Comparison of ENCODE assay signal across 1 cellular context in the genomic region with DNA sequence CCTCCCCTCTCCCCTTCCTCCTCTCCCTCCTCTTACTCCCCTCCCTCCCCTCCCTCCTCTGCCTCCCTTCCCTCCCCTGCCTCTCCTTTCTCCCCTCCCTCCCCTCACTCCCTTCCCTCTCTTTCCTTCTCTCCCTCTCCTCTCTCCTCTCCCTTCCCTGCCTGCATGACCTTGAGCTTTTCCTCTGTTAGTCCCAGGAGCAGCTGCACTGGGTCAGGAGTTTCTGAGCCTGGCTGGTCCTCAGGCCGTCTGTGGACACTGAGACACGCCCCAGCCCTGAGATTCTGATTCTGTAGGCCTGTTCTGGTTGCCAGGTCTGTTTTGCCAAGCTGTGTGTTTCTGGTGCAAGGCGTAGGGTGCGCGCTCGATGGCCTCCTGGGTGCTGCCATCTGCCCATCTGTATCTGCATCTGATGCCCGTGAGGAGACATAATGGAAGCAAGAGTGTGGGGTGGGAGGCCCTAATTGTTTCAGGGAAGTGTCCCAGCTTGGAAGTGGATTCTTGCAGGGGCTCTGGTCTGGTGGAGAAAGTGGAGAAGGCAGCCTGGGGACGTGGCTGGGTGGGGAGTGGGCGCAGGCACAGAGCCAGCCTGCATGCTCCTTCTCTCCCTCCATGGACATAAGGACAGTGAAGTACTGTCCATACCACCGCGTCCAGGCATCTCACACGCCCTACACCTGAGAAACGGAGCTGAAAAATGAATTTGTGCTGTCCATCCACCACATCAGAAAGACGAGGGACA.
TF ChIP-seq lines count a peak whose summit lies in the region.

No MANE protein-coding gene starts in this region.

TF ChIP-seq in HepG2, 621 proteins besides CTCF, POLR2A, EP300 and RAD21 (continued from another document):
- TF ChIP-seq, protein P1, sequence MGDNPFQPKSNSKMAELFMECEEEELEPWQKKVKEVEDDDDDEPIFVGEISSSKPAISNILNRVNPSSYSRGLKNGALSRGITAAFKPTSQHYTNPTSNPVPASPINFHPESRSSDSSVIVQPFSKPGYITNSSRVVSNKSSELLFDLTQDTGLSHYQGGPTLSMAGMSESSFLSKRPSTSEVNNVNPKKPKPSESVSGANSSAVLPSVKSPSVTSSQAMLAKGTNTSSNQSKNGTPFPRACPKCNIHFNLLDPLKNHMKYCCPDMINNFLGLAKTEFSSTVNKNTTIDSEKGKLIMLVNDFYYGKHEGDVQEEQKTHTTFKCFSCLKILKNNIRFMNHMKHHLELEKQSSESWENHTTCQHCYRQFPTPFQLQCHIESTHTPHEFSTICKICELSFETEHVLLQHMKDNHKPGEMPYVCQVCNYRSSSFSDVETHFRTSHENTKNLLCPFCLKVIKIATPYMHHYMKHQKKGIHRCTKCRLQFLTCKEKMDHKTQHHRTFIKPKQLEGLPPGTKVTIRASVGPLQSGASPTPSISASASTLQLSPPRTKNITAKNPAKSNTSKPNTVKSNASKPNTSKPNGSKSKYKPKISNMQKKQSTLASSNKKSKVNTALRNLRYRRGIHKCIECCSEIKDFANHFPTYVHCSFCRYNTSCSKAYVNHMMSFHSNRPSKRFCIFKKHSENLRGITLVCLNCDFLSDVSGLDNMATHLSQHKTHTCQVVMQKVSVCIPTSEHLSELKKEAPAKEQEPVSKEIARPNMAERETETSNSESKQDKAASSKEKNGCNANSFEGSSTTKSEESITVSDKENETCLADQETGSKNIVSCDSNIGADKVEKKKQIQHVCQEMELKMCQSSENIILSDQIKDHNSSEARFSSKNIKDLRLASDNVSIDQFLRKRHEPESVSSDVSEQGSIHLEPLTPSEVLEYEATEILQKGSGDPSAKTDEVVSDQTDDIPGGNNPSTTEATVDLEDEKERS (CRISPR knock-in tag; IDR thresholded peaks at IDR 0.05) = 0 out of 2 replicates have a peak, but pooled peaks have one; percentile 6
- TF ChIP-seq NFKB2 (CRISPR knock-in tag; IDR thresholded peaks at IDR 0.05; ENCODE audit: borderline replicate concordance) = no peak
